ENCODE assay signal across 8 cellular contexts in genomic region chr1:29237906-29238600, GRCh38. TPM values are rescaled to one million over a fixed set of nuclear protein-coding genes. Genes with fewer than 3 reads are reported as not detected.
DNase-seq lines count a peak whose midpoint lies in the region; ATAC-seq and TF ChIP-seq lines count a peak whose summit lies in the region.

No MANE protein-coding gene starts in this region.

- peak in 1 of 2 donors; percentile 9 for ATAC-seq in activated T-cell treated with anti-CD3 and anti-CD28 coated beads, Interleukin-2, amount 50 U/mL, for 72 hours (replicated peaks in 1 of 2)

- H3F3A ChIP-seq in MM.1S (ENCODE audit: insufficient read depth, low read length), result no peaks in the 10 kb centered on the region

- H2AFZ ChIP-seq in trophoblast cell (ENCODE audit: insufficient read depth, low read length, poor library complexity) (peak overlapping the region; percentile 37), MM.1S (ENCODE audit: low read length) (no peak overlapping the region)

- H3K9me3 Mint-ChIP-seq in activated T-cell treated with anti-CD3 and anti-CD28 coated beads, Interleukin-2, amount 50 U/mL, for 72 hours, result no peaks in the 10 kb centered on the region

- peaks cover 26% of the 10 kb centered on the region for H3K79me1 ChIP-seq in trophoblast cell (ENCODE audit: low read length)

- H3K4me3 ChIP-seq in cardiac muscle cell (peak overlapping the region; percentile 34), trophoblast cell (ENCODE audit: low read depth, low read length) (peak overlapping the region; percentile 67), MM.1S (ENCODE audit: low read length) (no peak overlapping the region)

- no peak overlapping the region for H3K27ac Mint-ChIP-seq in activated T-cell treated with anti-CD3 and anti-CD28 coated beads, Interleukin-2, amount 50 U/mL, for 72 hours

- H3K18ac ChIP-seq in trophoblast cell (ENCODE audit: low read length), result peak overlapping the region; percentile 60

- H3K36me3 ChIP-seq in cardiac muscle cell (no peaks in the 10 kb centered on the region), trophoblast cell (ENCODE audit: control insufficient read depth in 1 of 2, insufficient read depth in 2 of 2, low read length in 2 of 2) (no peaks in the 10 kb centered on the region), MM.1S (replicated peaks; ENCODE audit: insufficient read depth, low read length) (no peaks in the 10 kb centered on the region)

- peak overlapping the region; percentile 72 to 78 for H3K4me3 Mint-ChIP-seq in activated T-cell treated with anti-CD3 and anti-CD28 coated beads, Interleukin-2, amount 50 U/mL, for 72 hours

- no peak for TF ChIP-seq CTCF in cardiac muscle cell (IDR thresholded peaks at IDR 0.05; ENCODE audit: low read depth, low read length)
- no peak for TF ChIP-seq CTCF in MM.1S (IDR thresholded peaks at IDR 0.05; ENCODE audit: low read length)

- no peaks in the 10 kb centered on the region for H4K20me1 ChIP-seq in MM.1S (ENCODE audit: insufficient read depth, low read length)

- H2AK5ac ChIP-seq in trophoblast cell (ENCODE audit: low read length), result peak overlapping the region; percentile 71

- peak overlapping the region; percentile 91 for H4K91ac ChIP-seq in trophoblast cell (ENCODE audit: low read depth, low read length)

- H2BK12ac ChIP-seq in trophoblast cell (ENCODE audit: low read length), result peak overlapping the region; percentile 46

- H3K79me2 ChIP-seq in trophoblast cell (ENCODE audit: control insufficient read depth, insufficient read depth, low read length, poor library complexity) (peaks cover 12% of the 10 kb centered on the region), MM.1S (ENCODE audit: low read length) (no peaks in the 10 kb centered on the region)

- H3K27me3 ChIP-seq in cardiac muscle cell (peaks cover 17% of the 10 kb centered on the region), trophoblast cell (ENCODE audit: insufficient read depth, low read length) (no peaks in the 10 kb centered on the region), MM.1S (replicated peaks; ENCODE audit: insufficient read depth, low read length) (peaks cover 78% of the 10 kb centered on the region)

- peak overlapping the region; percentile 31 for H3K23ac ChIP-seq in trophoblast cell (ENCODE audit: low read length)

- WGBS in trophoblast cell (ENCODE audit: extremely low coverage, insufficient coverage, insufficient read length), result no CpG with 5 or more reads among the region's 84 CpGs

- H3K14ac ChIP-seq in trophoblast cell (ENCODE audit: low read length), result peak overlapping the region; percentile 96

- DNase-seq in activated CD4-positive, alpha-beta T cell treated with anti-CD3 and anti-CD28 coated beads, Interleukin-2, amount 50 U/mL, for 48 hours, result peak; percentile 10 to 21
- no peak for DNase-seq in activated CD4-positive, alpha-beta T cell treated with anti-CD3 and anti-CD28 coated beads, Interleukin-2, amount 50 U/mL, for 4 hours
- no peak for DNase-seq in activated T-cell treated with anti-CD3 and anti-CD28 coated beads, Interleukin-2, amount 50 U/mL, for 72 hours
- DNase-seq in cardiac muscle cell (ENCODE audit: low read depth in 1 of 2, low spot score in 1 of 2) (peak; percentile 43 to 54), trophoblast cell (peak; percentile 35 to 64), MM.1S (no peak), medulla oblongata (ENCODE audit: extremely low spot score) (no peak), NCI-H1436 (lab: John Stamatoyannopoulos, UW) (no peak)

- H3K4me2 ChIP-seq in trophoblast cell (ENCODE audit: low read length) (peak overlapping the region; percentile 93), MM.1S (ENCODE audit: low read depth, low read length) (no peak overlapping the region)

- H3K27ac ChIP-seq in cardiac muscle cell (no peak overlapping the region), trophoblast cell (ENCODE audit: low read depth, low read length) (peak overlapping the region; percentile 78), MM.1S (ENCODE audit: low read length) (no peak overlapping the region)

- H3K4me1 ChIP-seq in cardiac muscle cell (ENCODE audit: low read depth) (peaks cover 5% of the 10 kb centered on the region), trophoblast cell (ENCODE audit: control insufficient read depth in 1 of 2, insufficient read depth in 2 of 2, low read length in 2 of 2) (peaks cover 24 to 34% of the 10 kb centered on the region in 2 experiments), MM.1S (ENCODE audit: low read length) (peaks cover 8% of the 10 kb centered on the region)

- H2BK120ac ChIP-seq in trophoblast cell (ENCODE audit: insufficient read depth, low read length, poor library complexity), result peak overlapping the region; percentile 52

- peak overlapping the region; percentile 58 for H3K4ac ChIP-seq in trophoblast cell (ENCODE audit: low read depth, low read length)

- H3K9ac ChIP-seq in trophoblast cell (ENCODE audit: low read length), result peak overlapping the region; percentile 66
- H3K9ac ChIP-seq in MM.1S (ENCODE audit: low read length), result no peak overlapping the region

- H3K36me3 Mint-ChIP-seq in activated T-cell treated with anti-CD3 and anti-CD28 coated beads, Interleukin-2, amount 50 U/mL, for 72 hours (ENCODE audit: insufficient read depth in 2 of 2), result peaks cover 3 to 6% of the 10 kb centered on the region in 2 donors

- peaks cover 15% of the 10 kb centered on the region for H3K4me1 Mint-ChIP-seq in activated T-cell treated with anti-CD3 and anti-CD28 coated beads, Interleukin-2, amount 50 U/mL, for 72 hours (ENCODE audit: low read depth)

- H4K12ac ChIP-seq in trophoblast cell (ENCODE audit: low read depth, low read length), result peak overlapping the region; percentile 73

- peak overlapping the region; percentile 33 for H2BK5ac ChIP-seq in trophoblast cell (ENCODE audit: low read depth, low read length, poor library complexity)

- H4K8ac ChIP-seq in trophoblast cell (ENCODE audit: low read depth, low read length), result peak overlapping the region; percentile 80

- H3K27me3 Mint-ChIP-seq in activated T-cell treated with anti-CD3 and anti-CD28 coated beads, Interleukin-2, amount 50 U/mL, for 72 hours (ENCODE audit: low read depth), result peaks cover 60% of the 10 kb centered on the region

- H3K9me2 ChIP-seq in MM.1S (replicated peaks; ENCODE audit: insufficient read depth, low read length), result no peaks in the 10 kb centered on the region

- H3K9me3 ChIP-seq in cardiac muscle cell (ENCODE audit: low read depth), result no peaks in the 10 kb centered on the region
- peaks cover 3% of the 10 kb centered on the region for H3K9me3 ChIP-seq in trophoblast cell (ENCODE audit: insufficient read depth, low read depth, low read length)
- no peaks in the 10 kb centered on the region for H3K9me3 ChIP-seq in MM.1S (replicated peaks; ENCODE audit: insufficient read depth, low read length)

RNA-seq across cellular contexts. Expression of gene PTPRU, which starts 1.7 kb away (rescaled TPM):
- under 1 TPM; 0.17 to 0.83 TPM for total RNA-seq in activated T-cell treated with anti-CD3 and anti-CD28 coated beads, Interleukin-2, amount 50 U/mL, for 72 hours
- 64.8 and 89.7 TPM in 2 replicates for total RNA-seq in cardiac muscle cell
- polyA plus RNA-seq in cardiac muscle cell, result 23.2 and 37.4 TPM in 2 replicates
- polyA plus RNA-seq in trophoblast cell (2013), result 33.5 and 35.1 TPM in 2 replicates

RNA-seq across cellular contexts. Expression of gene MECR, which starts 7.3 kb away (rescaled TPM):
- total RNA-seq in activated T-cell treated with anti-CD3 and anti-CD28 coated beads, Interleukin-2, amount 50 U/mL, for 72 hours, result 10 to 100 TPM; 23.5 to 37.0 TPM
- total RNA-seq in cardiac muscle cell, result 24.8 and 41.4 TPM in 2 replicates
- polyA plus RNA-seq in cardiac muscle cell, result 60.0 and 62.8 TPM in 2 replicates
- 17.6 and 18.9 TPM in 2 replicates for polyA plus RNA-seq in trophoblast cell (2013)

RNA-seq across cellular contexts. Expression of gene SRSF4, which starts 56.4 kb away (rescaled TPM):
- total RNA-seq in activated T-cell treated with anti-CD3 and anti-CD28 coated beads, Interleukin-2, amount 50 U/mL, for 72 hours, result 100 to 1,000 TPM; 123 to 141 TPM
- total RNA-seq in cardiac muscle cell, result 46.4 and 92.6 TPM in 2 replicates
- 72.3 and 113 TPM in 2 replicates for polyA plus RNA-seq in cardiac muscle cell
- 84.2 and 87.4 TPM in 2 replicates for polyA plus RNA-seq in trophoblast cell (2013)

Comparison
In these comparisons a context has a peak if more than half of its experiments do, and no peak if none do; other contexts are left out.
1. DNase-seq: peak in activated CD4-positive, alpha-beta T cell treated with anti-CD3 and anti-CD28 coated beads, Interleukin-2, amount 50 U/mL, for 48 hours (2 of 2), cardiac muscle cell (2 of 2) and trophoblast cell (2 of 2); none in activated CD4-positive, alpha-beta T cell treated with anti-CD3 and anti-CD28 coated beads, Interleukin-2, amount 50 U/mL, for 4 hours (0 of 2), activated T-cell treated with anti-CD3 and anti-CD28 coated beads, Interleukin-2, amount 50 U/mL, for 72 hours (0 of 2), MM.1S (single experiment), medulla oblongata (single experiment) and NCI-H1436 (single experiment).
2. RNA of gene PTPRU, which starts 1.7 kb away (total RNA-seq): 64.8 to 89.7 TPM in cardiac muscle cell; 0.17 to 0.83 TPM in activated T-cell treated with anti-CD3 and anti-CD28 coated beads, Interleukin-2, amount 50 U/mL, for 72 hours; every median in the first group is over 10 times any median in the second.